8 cellular contexts compared by ENCODE assay signal in genomic region chr4:35934370-35934981, GRCh38.
DNase-seq lines count a peak whose midpoint lies in the region; ATAC-seq and TF ChIP-seq lines count a peak whose summit lies in the region.

No MANE protein-coding gene starts in this region.

- H3K27me3 Mint-ChIP-seq in CD4-positive, alpha-beta T cell: no peaks in the 10 kb centered on the region

- no peak for TF ChIP-seq POLR2A in thyroid gland (IDR thresholded peaks at IDR 0.05)

- H3K4me3 ChIP-seq in thyroid gland (replicated peaks in 1 of 3): no peak overlapping the region

- CTCF ChIA-PET in CD4-positive, alpha-beta T cell (lab: Charles Lee): no interaction called here

- intact Hi-C loops in CD4-positive, alpha-beta T cell (cut with DNase I, micrococcal nuclease): no loop called here
- intact Hi-C loops in thyroid gland (cut with DNase I): no loop called here
- intact Hi-C loops in sciatic nerve (cut with DNase I): no loop called here
- intact Hi-C loops in left colon (cut with DNase I, micrococcal nuclease): no loop called here

- POLR2A ChIA-PET in CD4-positive, alpha-beta T cell (lab: Charles Lee): no interaction called here

- H3K36me3 Mint-ChIP-seq in CD4-positive, alpha-beta T cell (ENCODE audit: low read depth): no peaks in the 10 kb centered on the region

- no peak overlapping the region for H3K4me3 Mint-ChIP-seq in CD4-positive, alpha-beta T cell

- TF ChIP-seq CTCF in CD4-positive, alpha-beta T cell (IDR thresholded peaks at IDR 0.05): peak; percentile 65
- TF ChIP-seq CTCF in foreskin keratinocyte (conservative IDR thresholded peaks at IDR 0.05) (peak; percentile 76), thyroid gland (IDR thresholded peaks at IDR 0.05) (peak; percentile 17 to 64 (median 52))

- H3K9me3 ChIP-seq in CD4-positive, alpha-beta T cell (ENCODE audit: control insufficient read depth, low read length): no peaks in the 10 kb centered on the region
- H3K9me3 ChIP-seq in thyroid gland: no peaks in the 10 kb centered on the region

- 25 to 26% methylated on average over 4 of the region's 4 CpGs for WGBS in thyroid gland, 2 donors

- no peak for DNase-seq in CD4-positive, alpha-beta T cell
- DNase-seq in RPMI7951 (ENCODE audit: low read depth): peak; percentile 12
- peak; percentile 7 to 35 for DNase-seq in foreskin keratinocyte
- no peak for DNase-seq in thyroid gland
- no peak for DNase-seq in sciatic nerve (ENCODE audit: low spot score)
- no peak for DNase-seq in left colon

- no peaks in the 10 kb centered on the region for H3K4me1 Mint-ChIP-seq in CD4-positive, alpha-beta T cell (ENCODE audit: low read depth)

- H3K27ac ChIP-seq in CD4-positive, alpha-beta T cell (ENCODE audit: low read depth, low read length): no peak overlapping the region
- no peak overlapping the region for H3K27ac ChIP-seq in foreskin keratinocyte
- no peak overlapping the region for H3K27ac ChIP-seq in thyroid gland

- no peaks in the 10 kb centered on the region for H3K4me1 ChIP-seq in foreskin keratinocyte
- H3K4me1 ChIP-seq in thyroid gland: no peaks in the 10 kb centered on the region

- H3K27me3 ChIP-seq in CD4-positive, alpha-beta T cell (ENCODE audit: control insufficient read depth, insufficient read depth, low read length): no peaks in the 10 kb centered on the region
- H3K27me3 ChIP-seq in foreskin keratinocyte (no peaks in the 10 kb centered on the region), thyroid gland (no peaks in the 10 kb centered on the region)

- H3K36me3 ChIP-seq in thyroid gland: no peaks in the 10 kb centered on the region

- no peak for ATAC-seq in CD4-positive, alpha-beta T cell (ENCODE audit: poor library complexity)
- ATAC-seq in HG02885 (IDR thresholded peaks at IDR 0.05; ENCODE audit: poor library complexity, unreplicated experiment) (peak; percentile 58), foreskin keratinocyte (no peak), HG03460 (IDR thresholded peaks at IDR 0.05; ENCODE audit: unreplicated experiment) (no peak), sciatic nerve (no peak), left colon (no peak)

- no peaks in the 10 kb centered on the region for H3K9me3 Mint-ChIP-seq in CD4-positive, alpha-beta T cell

- no peak overlapping the region for H3K27ac Mint-ChIP-seq in CD4-positive, alpha-beta T cell

Comparison
In these comparisons a context has a peak if more than half of its experiments do, and no peak if none do; other contexts are left out.
1. DNase-seq: peak in RPMI7951 (single experiment) and foreskin keratinocyte (2 of 2); none in CD4-positive, alpha-beta T cell (0 of 10), thyroid gland (0 of 2), sciatic nerve (single experiment) and left colon (0 of 2).
2. Peak in every context shown above with its lines, with median percentiles within 50 percentile points of each other: CTCF ChIP-seq.